In the genomic region with DNA sequence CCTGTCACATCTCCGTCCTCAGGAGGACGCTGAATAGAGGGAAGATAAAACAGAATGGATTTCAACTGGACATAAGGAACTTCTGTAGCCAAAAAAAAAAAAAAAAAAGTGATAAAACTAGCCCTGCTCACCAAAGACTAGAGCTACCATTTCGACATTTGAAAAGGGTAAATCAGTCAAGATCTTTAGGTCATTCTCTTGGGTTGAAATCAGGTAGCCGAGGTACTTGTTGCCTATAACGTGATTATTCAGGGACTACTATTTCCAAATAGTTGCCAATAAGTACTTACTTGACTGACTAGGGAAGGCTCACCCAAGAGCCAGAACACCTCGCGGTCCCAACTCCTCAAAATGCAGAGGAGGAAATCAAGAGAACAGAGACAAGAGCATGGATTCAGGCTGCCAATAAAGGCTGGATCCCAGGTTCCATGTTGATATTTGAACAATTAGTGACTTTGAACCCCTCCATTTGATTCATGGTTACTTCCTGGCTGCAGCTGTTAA, we compare ENCODE assay signal across 8 cellular contexts. TPM values are rescaled to one million over a fixed set of nuclear protein-coding genes. Genes with fewer than 3 reads are reported as not detected.
A peak's percentile ranks its signal among the peaks of the same experiment; 100 is the strongest.
DNase-seq lines count a peak whose midpoint lies in the region.

No MANE protein-coding gene starts in this region.

- H3K9me3 ChIP-seq in iPS-18c (ENCODE audit: control insufficient read depth, insufficient read depth, low read length) (no peaks in the 10 kb centered on the region), subcutaneous abdominal adipose tissue (ENCODE audit: control insufficient read depth in 5 of 5, low read length in 5 of 5) (no peaks in the 10 kb centered on the region)

- no peaks in the 10 kb centered on the region for H3K27me3 Mint-ChIP-seq in T-helper 1 cell treated with Interleukin-12 subunit alpha and Interleukin-12 subunit beta and Interleukin-4 antibody, amounts not matched to agents 30 μg/mL and 1 μg/mL, for 36 hours (ENCODE audit: low read depth)
- H3K27me3 Mint-ChIP-seq in activated T-helper 1 cell treated with anti-CD3 and anti-CD28 coated beads, Interleukin-12 subunit alpha, Interleukin-12 subunit beta, Interleukin-2, Interleukin-4 antibody, amounts not matched to agents 30 ng/mL and 10 ng/mL and 1 ng/mL, durations not matched to agents 14 hours and 24 hours and 36 hours (ENCODE audit: insufficient read depth): peaks cover 1% of the 10 kb centered on the region

- peak overlapping the region; percentile 90 for H3K27ac Mint-ChIP-seq in T-helper 1 cell treated with Interleukin-12 subunit alpha and Interleukin-12 subunit beta and Interleukin-4 antibody, amounts not matched to agents 30 μg/mL and 1 μg/mL, for 36 hours
- H3K27ac Mint-ChIP-seq in activated T-helper 1 cell treated with anti-CD3 and anti-CD28 coated beads, Interleukin-12 subunit alpha, Interleukin-12 subunit beta, Interleukin-2, Interleukin-4 antibody, amounts not matched to agents 30 ng/mL and 10 ng/mL and 1 ng/mL, durations not matched to agents 14 hours and 24 hours and 36 hours: peak overlapping the region; percentile 84

- peaks cover 46% of the 10 kb centered on the region for H3K4me1 Mint-ChIP-seq in T-helper 1 cell treated with Interleukin-12 subunit alpha and Interleukin-12 subunit beta and Interleukin-4 antibody, amounts not matched to agents 30 μg/mL and 1 μg/mL, for 36 hours (ENCODE audit: low read depth)
- H3K4me1 Mint-ChIP-seq in activated T-helper 1 cell treated with anti-CD3 and anti-CD28 coated beads, Interleukin-12 subunit alpha, Interleukin-12 subunit beta, Interleukin-2, Interleukin-4 antibody, amounts not matched to agents 30 ng/mL and 10 ng/mL and 1 ng/mL, durations not matched to agents 14 hours and 24 hours and 36 hours (ENCODE audit: low read depth): peaks cover 49% of the 10 kb centered on the region

- H3K36me3 ChIP-seq in subcutaneous abdominal adipose tissue (ENCODE audit: control insufficient read depth in 5 of 5, insufficient read depth in 5 of 5, low read length in 5 of 5): no peaks in the 10 kb centered on the region

- H3K9me3 Mint-ChIP-seq in T-helper 1 cell treated with Interleukin-12 subunit alpha and Interleukin-12 subunit beta and Interleukin-4 antibody, amounts not matched to agents 30 μg/mL and 1 μg/mL, for 36 hours: no peaks in the 10 kb centered on the region
- H3K9me3 Mint-ChIP-seq in activated T-helper 1 cell treated with anti-CD3 and anti-CD28 coated beads, Interleukin-12 subunit alpha, Interleukin-12 subunit beta, Interleukin-2, Interleukin-4 antibody, amounts not matched to agents 30 ng/mL and 10 ng/mL and 1 ng/mL, durations not matched to agents 14 hours and 24 hours and 36 hours: no peaks in the 10 kb centered on the region

- peak overlapping the region; percentile 91 for H3K4me3 Mint-ChIP-seq in T-helper 1 cell treated with Interleukin-12 subunit alpha and Interleukin-12 subunit beta and Interleukin-4 antibody, amounts not matched to agents 30 μg/mL and 1 μg/mL, for 36 hours
- H3K4me3 Mint-ChIP-seq in activated T-helper 1 cell treated with anti-CD3 and anti-CD28 coated beads, Interleukin-12 subunit alpha, Interleukin-12 subunit beta, Interleukin-2, Interleukin-4 antibody, amounts not matched to agents 30 ng/mL and 10 ng/mL and 1 ng/mL, durations not matched to agents 14 hours and 24 hours and 36 hours: peak overlapping the region; percentile 94

- DNase-seq in T-helper 1 cell (no peak), C1 segment of cervical spinal cord (lab: John Stamatoyannopoulos, UW) (no peak), NCI-H1930 (lab: John Stamatoyannopoulos, UW) (no peak), NCI-H748 (lab: John Stamatoyannopoulos, UW; ENCODE audit: unreplicated experiment) (no peak)
- DNase-seq in activated T-helper 1 cell treated with anti-CD3 and anti-CD28 coated beads, Interleukin-12 subunit alpha, Interleukin-12 subunit beta, Interleukin-2, Interleukin-4 antibody, amounts not matched to agents 30 ng/mL and 10 ng/mL and 1 ng/mL, durations not matched to agents 14 hours and 24 hours and 36 hours (ENCODE audit: low spot score): no peak

- no peaks in the 10 kb centered on the region for H3K27me3 ChIP-seq in subcutaneous abdominal adipose tissue (ENCODE audit: control insufficient read depth in 5 of 5, insufficient read depth in 4 of 5, low read length in 5 of 5)

- intact Hi-C loops in activated T-helper 1 cell treated with anti-CD3 and anti-CD28 coated beads, Interleukin-12 subunit alpha, Interleukin-12 subunit beta, Interleukin-2, Interleukin-4 antibody, amounts not matched to agents 30 ng/mL and 10 ng/mL and 1 ng/mL, durations not matched to agents 14 hours and 24 hours and 36 hours (cut with micrococcal nuclease): loop anchor here (1.0 to 5.0 kb wide), 5 partner anchors 46 to 507 kb away; partner anchors contain the start of genes GALNT11 and SMARCD3

- peaks cover 5 to 49% (median 37%) of the 10 kb centered on the region in 5 donors for H3K4me1 ChIP-seq in subcutaneous abdominal adipose tissue (ENCODE audit: control insufficient read depth in 5 of 5, insufficient read depth in 5 of 5, low read length in 5 of 5)

- peak overlapping the region in 4 of 5 donors; percentile 50 to 97 (median 92) for H3K9ac ChIP-seq in subcutaneous abdominal adipose tissue (ENCODE audit: low read length in 5 of 5)

- peak overlapping the region; percentile 96 for H3K27ac ChIP-seq in subcutaneous abdominal adipose tissue (ENCODE audit: low read depth, low read length)

- peak overlapping the region; percentile 89 for H3K4me3 ChIP-seq in iPS-18c (ENCODE audit: insufficient read depth, low read depth, low read length)
- H3K4me3 ChIP-seq in subcutaneous abdominal adipose tissue (ENCODE audit: low read depth in 1 of 5, low read length in 5 of 5): peak overlapping the region; percentile 74 to 89 (median 83)

- H3K36me3 Mint-ChIP-seq in T-helper 1 cell treated with Interleukin-12 subunit alpha and Interleukin-12 subunit beta and Interleukin-4 antibody, amounts not matched to agents 30 μg/mL and 1 μg/mL, for 36 hours (ENCODE audit: low read depth): peaks cover 1% of the 10 kb centered on the region
- H3K36me3 Mint-ChIP-seq in activated T-helper 1 cell treated with anti-CD3 and anti-CD28 coated beads, Interleukin-12 subunit alpha, Interleukin-12 subunit beta, Interleukin-2, Interleukin-4 antibody, amounts not matched to agents 30 ng/mL and 10 ng/mL and 1 ng/mL, durations not matched to agents 14 hours and 24 hours and 36 hours (ENCODE audit: low read depth): peaks cover 17% of the 10 kb centered on the region

RNA-seq across cellular contexts. Expression of gene RHEB, which starts 2.0 kb away (rescaled TPM):
- 62.5 and 65.5 TPM in 2 replicates for total RNA-seq in activated T-helper 1 cell treated with anti-CD3 and anti-CD28 coated beads, Interleukin-12 subunit alpha, Interleukin-12 subunit beta, Interleukin-2, Interleukin-4 antibody, amounts not matched to agents 30 ng/mL and 10 ng/mL and 1 ng/mL, durations not matched to agents 14 hours and 24 hours and 36 hours
